17 cellular contexts compared by ENCODE assay signal in genomic region chr12:121937654-121938053, GRCh38. TPM values are rescaled to one million over a fixed set of nuclear protein-coding genes. Genes with fewer than 3 reads are reported as not detected.
DNase-seq lines count a peak whose midpoint lies in the region; ATAC-seq and TF ChIP-seq lines count a peak whose summit lies in the region.
"Had no signal": no experiment of that assay in that cellular context is flagged by ENCODE, and none has a peak within 500 bp of the region (broad histone marks: within the 10 kb centered on the region; RNA-seq: fewer than 3 reads in every experiment).

No MANE protein-coding gene starts in this region.

- 0 out of 2 replicates have a peak overlapping the region, but pooled peaks have one; percentile 11 for H3K4me3 ChIP-seq in BLaER1
- H3K4me3 ChIP-seq: GM12878, HAP-1 had no signal

- no peak overlapping the region for H3K27ac Mint-ChIP-seq in activated CD4-positive, alpha-beta T cell treated with anti-CD3 and anti-CD28 coated beads for 36 hours
- no peak overlapping the region for H3K27ac Mint-ChIP-seq in activated CD4-positive, alpha-beta T cell treated with anti-CD3 and anti-CD28 coated beads, Interleukin-2, amount 10 ng/mL, durations not matched to agents 24 days and 14 days
- H3K27ac Mint-ChIP-seq in activated CD8-positive, alpha-beta T cell treated with anti-CD3 and anti-CD28 coated beads for 36 hours: peak overlapping the region; percentile 14
- peak overlapping the region; percentile 67 for H3K27ac Mint-ChIP-seq in glutamatergic neuron (ENCODE audit: unreplicated experiment)
- H3K27ac Mint-ChIP-seq in WTC11: no peak overlapping the region
- H3K27ac Mint-ChIP-seq: CD4-positive, CD25-positive, alpha-beta regulatory T cell; HFFc6 had no signal

- H3K4me3 Mint-ChIP-seq in activated CD4-positive, alpha-beta T cell treated with anti-CD3 and anti-CD28 coated beads for 36 hours: no peak overlapping the region
- H3K4me3 Mint-ChIP-seq in activated CD4-positive, alpha-beta T cell treated with anti-CD3 and anti-CD28 coated beads, Interleukin-2, amount 10 ng/mL, durations not matched to agents 24 days and 14 days: no peak overlapping the region
- H3K4me3 Mint-ChIP-seq in activated CD8-positive, alpha-beta T cell treated with anti-CD3 and anti-CD28 coated beads for 36 hours: no peak overlapping the region
- H3K4me3 Mint-ChIP-seq in glutamatergic neuron (ENCODE audit: unreplicated experiment) (peak overlapping the region; percentile 51), WTC11 (no peak overlapping the region)
- H3K4me3 Mint-ChIP-seq: CD4-positive, CD25-positive, alpha-beta regulatory T cell; HFFc6 had no signal

- intact Hi-C loops in activated CD4-positive, alpha-beta T cell treated with anti-CD3 and anti-CD28 coated beads for 36 hours (cut with DNase I, micrococcal nuclease): no loop called here
- intact Hi-C loops in activated CD4-positive, alpha-beta T cell treated with anti-CD3 and anti-CD28 coated beads, Interleukin-2, amount 10 ng/mL, durations not matched to agents 24 days and 14 days (cut with micrococcal nuclease): no loop called here
- intact Hi-C loops in activated CD8-positive, alpha-beta T cell treated with anti-CD3 and anti-CD28 coated beads for 36 hours (cut with micrococcal nuclease): no loop called here

- peaks cover 78% of the 10 kb centered on the region for H3K4me1 ChIP-seq in BLaER1
- H3K4me1 ChIP-seq: HAP-1 had no signal

- CTCF ChIA-PET in activated CD4-positive, alpha-beta T cell treated with anti-CD3 and anti-CD28 coated beads for 36 hours (lab: Charles Lee): no interaction called here
- CTCF ChIA-PET in activated CD8-positive, alpha-beta T cell treated with anti-CD3 and anti-CD28 coated beads for 36 hours (lab: Charles Lee): no interaction called here
- CTCF ChIA-PET in WTC11 (lab: Charles Lee): no interaction called here

- DNase-seq in activated CD4-positive, alpha-beta T cell treated with anti-CD3 and anti-CD28 coated beads for 36 hours: no peak
- no peak for DNase-seq in activated CD4-positive, alpha-beta T cell treated with anti-CD3 and anti-CD28 coated beads, Interleukin-2, amount 10 ng/mL, durations not matched to agents 24 days and 14 days
- peak; percentile 12 for DNase-seq in activated CD8-positive, alpha-beta T cell treated with anti-CD3 and anti-CD28 coated beads for 36 hours
- no peak for DNase-seq in glutamatergic neuron
- DNase-seq in WTC11 (ENCODE audit: low spot score): no peak
- DNase-seq in foreskin melanocyte: no peak
- no peak for DNase-seq in caudate nucleus (lab: John Stamatoyannopoulos, UW)
- DNase-seq: Calu3; CD4-positive, CD25-positive, alpha-beta regulatory T cell; DMS 273 treated with DMSO at 0.1 percent for 48 hours; GOT3; HFFc6 had no signal

- no peaks in the 10 kb centered on the region for H3K36me3 Mint-ChIP-seq in activated CD4-positive, alpha-beta T cell treated with anti-CD3 and anti-CD28 coated beads for 36 hours (ENCODE audit: low read depth)
- H3K36me3 Mint-ChIP-seq in activated CD4-positive, alpha-beta T cell treated with anti-CD3 and anti-CD28 coated beads, Interleukin-2, amount 10 ng/mL, durations not matched to agents 24 days and 14 days (ENCODE audit: low read depth): peaks cover 9% of the 10 kb centered on the region
- H3K36me3 Mint-ChIP-seq in activated CD8-positive, alpha-beta T cell treated with anti-CD3 and anti-CD28 coated beads for 36 hours (ENCODE audit: low read depth): peaks cover 6% of the 10 kb centered on the region
- peaks cover 5% of the 10 kb centered on the region for H3K36me3 Mint-ChIP-seq in glutamatergic neuron (ENCODE audit: unreplicated experiment)
- peaks cover 15% of the 10 kb centered on the region for H3K36me3 Mint-ChIP-seq in WTC11

- peaks cover 13% of the 10 kb centered on the region for H3K9me3 ChIP-seq in BLaER1
- H3K9me3 ChIP-seq: HAP-1 had no signal

- ATAC-seq in activated CD4-positive, alpha-beta T cell treated with anti-CD3 and anti-CD28 coated beads for 36 hours: peak; percentile 30
- peak; percentile 42 for ATAC-seq in activated CD8-positive, alpha-beta T cell treated with anti-CD3 and anti-CD28 coated beads for 36 hours
- no peak for ATAC-seq in WTC11
- ATAC-seq: GM12878, HepG2 had no signal

- peaks cover 2% of the 10 kb centered on the region for H3K4me1 Mint-ChIP-seq in activated CD4-positive, alpha-beta T cell treated with anti-CD3 and anti-CD28 coated beads for 36 hours
- peaks cover 5% of the 10 kb centered on the region for H3K4me1 Mint-ChIP-seq in activated CD4-positive, alpha-beta T cell treated with anti-CD3 and anti-CD28 coated beads, Interleukin-2, amount 10 ng/mL, durations not matched to agents 24 days and 14 days
- H3K4me1 Mint-ChIP-seq in activated CD8-positive, alpha-beta T cell treated with anti-CD3 and anti-CD28 coated beads for 36 hours (ENCODE audit: low read depth): peaks cover 9% of the 10 kb centered on the region
- H3K4me1 Mint-ChIP-seq in glutamatergic neuron (ENCODE audit: low read depth, unreplicated experiment): peaks cover 25% of the 10 kb centered on the region
- peaks cover 24% of the 10 kb centered on the region for H3K4me1 Mint-ChIP-seq in WTC11
- H3K4me1 Mint-ChIP-seq: CD4-positive, CD25-positive, alpha-beta regulatory T cell had no signal

- no peak overlapping the region for H3K9ac ChIP-seq in BLaER1

- no peaks in the 10 kb centered on the region for H4K20me1 ChIP-seq in BLaER1

- H3K9me3 Mint-ChIP-seq in activated CD4-positive, alpha-beta T cell treated with anti-CD3 and anti-CD28 coated beads for 36 hours (ENCODE audit: low read depth): no peaks in the 10 kb centered on the region
- H3K9me3 Mint-ChIP-seq in activated CD4-positive, alpha-beta T cell treated with anti-CD3 and anti-CD28 coated beads, Interleukin-2, amount 10 ng/mL, durations not matched to agents 24 days and 14 days: no peaks in the 10 kb centered on the region
- H3K9me3 Mint-ChIP-seq in activated CD8-positive, alpha-beta T cell treated with anti-CD3 and anti-CD28 coated beads for 36 hours: no peaks in the 10 kb centered on the region
- H3K9me3 Mint-ChIP-seq in glutamatergic neuron (ENCODE audit: unreplicated experiment) (peaks cover 7% of the 10 kb centered on the region), WTC11 (peaks cover 17% of the 10 kb centered on the region)

- no peaks in the 10 kb centered on the region for H3K27me3 Mint-ChIP-seq in activated CD4-positive, alpha-beta T cell treated with anti-CD3 and anti-CD28 coated beads for 36 hours
- H3K27me3 Mint-ChIP-seq in activated CD4-positive, alpha-beta T cell treated with anti-CD3 and anti-CD28 coated beads, Interleukin-2, amount 10 ng/mL, durations not matched to agents 24 days and 14 days: no peaks in the 10 kb centered on the region
- no peaks in the 10 kb centered on the region for H3K27me3 Mint-ChIP-seq in activated CD8-positive, alpha-beta T cell treated with anti-CD3 and anti-CD28 coated beads for 36 hours
- H3K27me3 Mint-ChIP-seq in glutamatergic neuron (ENCODE audit: unreplicated experiment) (peaks cover 8% of the 10 kb centered on the region), WTC11 (ENCODE audit: low read depth) (no peaks in the 10 kb centered on the region)

- no peak overlapping the region; the same call in 1 of the 2 replicates for H3K27ac ChIP-seq in BLaER1
- no peak overlapping the region for H3K27ac ChIP-seq in caudate nucleus (ENCODE audit: low read depth, low read length)
- H3K27ac ChIP-seq: 22Rv1 had no signal

- H3K36me3 ChIP-seq in BLaER1: peaks cover 13% of the 10 kb centered on the region; the same call in 1 of the 2 replicates
- H3K36me3 ChIP-seq: HAP-1 had no signal

- TF ChIP-seq CTCF in activated CD8-positive, alpha-beta T cell treated with anti-CD3 and anti-CD28 coated beads for 36 hours (IDR thresholded peaks at IDR 0.05): no peak
- no peak for TF ChIP-seq CTCF in glutamatergic neuron (IDR thresholded peaks at IDR 0.05; ENCODE audit: partially characterized antibody, unreplicated experiment)
- no peak for TF ChIP-seq CTCF in WTC11 (IDR thresholded peaks at IDR 0.05)

- H3K4me2 ChIP-seq in BLaER1: peak overlapping the region; percentile 33

- POLR2A ChIA-PET in activated CD4-positive, alpha-beta T cell treated with anti-CD3 and anti-CD28 coated beads for 36 hours (lab: Charles Lee): interaction anchor here (0.7 kb wide), 1 partner anchor 210 kb away, joined by 3 read pairs; no protein-coding TSS in a partner anchor
- POLR2A ChIA-PET in activated CD8-positive, alpha-beta T cell treated with anti-CD3 and anti-CD28 coated beads for 36 hours (lab: Charles Lee): no interaction called here
- POLR2A ChIA-PET in WTC11 (lab: Charles Lee): no interaction called here

- no peaks in the 10 kb centered on the region for H3K27me3 ChIP-seq in BLaER1

TF ChIP-seq in WTC11, 78 proteins besides CTCF, POLR2A, EP300 and RAD21:
- TF ChIP-seq ZSCAN18 (CRISPR knock-in tag; IDR thresholded peaks at IDR 0.05): no peak

RNA-seq across cellular contexts. Expression of gene CFAP251, which starts 19.3 kb away (rescaled TPM):
- under 1 TPM; 0.59 to 0.65 TPM for total RNA-seq in activated CD4-positive, alpha-beta T cell treated with anti-CD3 and anti-CD28 coated beads for 36 hours
- 0.85 and 1.1 TPM in 2 replicates for total RNA-seq in activated CD4-positive, alpha-beta T cell treated with anti-CD3 and anti-CD28 coated beads, Interleukin-2, amount 10 ng/mL, durations not matched to agents 24 days and 14 days
- 1 to 10 TPM; 2.0 to 2.9 TPM for total RNA-seq in activated CD8-positive, alpha-beta T cell treated with anti-CD3 and anti-CD28 coated beads for 36 hours
- total RNA-seq in glutamatergic neuron (ENCODE audit: unreplicated experiment): 2.8 TPM
- 2.9 to 3.1 TPM (median 3.0 TPM) in 3 replicates for total RNA-seq in WTC11 (2021)

RNA-seq across cellular contexts. Expression of gene PSMD9, which starts 49.1 kb away (rescaled TPM):
- total RNA-seq in activated CD4-positive, alpha-beta T cell treated with anti-CD3 and anti-CD28 coated beads for 36 hours: 10 to 100 TPM; 50.4 to 56.2 TPM
- 63.8 and 69.9 TPM in 2 replicates for total RNA-seq in activated CD4-positive, alpha-beta T cell treated with anti-CD3 and anti-CD28 coated beads, Interleukin-2, amount 10 ng/mL, durations not matched to agents 24 days and 14 days
- total RNA-seq in activated CD8-positive, alpha-beta T cell treated with anti-CD3 and anti-CD28 coated beads for 36 hours: 10 to 100 TPM; 48.6 to 50.7 TPM
- 53.2 TPM for total RNA-seq in glutamatergic neuron (ENCODE audit: unreplicated experiment)
- 35.3 to 36.4 TPM (median 36.2 TPM) in 3 replicates for total RNA-seq in WTC11 (2021)

Comparison
In these comparisons a context has a peak if more than half of its experiments do, and no peak if none do; other contexts are left out.
1. H3K27ac Mint-ChIP-seq: peak in activated CD8-positive, alpha-beta T cell treated with anti-CD3 and anti-CD28 coated beads for 36 hours (single experiment) and glutamatergic neuron (single experiment); none in activated CD4-positive, alpha-beta T cell treated with anti-CD3 and anti-CD28 coated beads for 36 hours (single experiment), activated CD4-positive, alpha-beta T cell treated with anti-CD3 and anti-CD28 coated beads, Interleukin-2, amount 10 ng/mL, durations not matched to agents 24 days and 14 days (single experiment) and WTC11 (single experiment).